Comparison of ENCODE assay signal across 9 cellular contexts in the genomic region with DNA sequence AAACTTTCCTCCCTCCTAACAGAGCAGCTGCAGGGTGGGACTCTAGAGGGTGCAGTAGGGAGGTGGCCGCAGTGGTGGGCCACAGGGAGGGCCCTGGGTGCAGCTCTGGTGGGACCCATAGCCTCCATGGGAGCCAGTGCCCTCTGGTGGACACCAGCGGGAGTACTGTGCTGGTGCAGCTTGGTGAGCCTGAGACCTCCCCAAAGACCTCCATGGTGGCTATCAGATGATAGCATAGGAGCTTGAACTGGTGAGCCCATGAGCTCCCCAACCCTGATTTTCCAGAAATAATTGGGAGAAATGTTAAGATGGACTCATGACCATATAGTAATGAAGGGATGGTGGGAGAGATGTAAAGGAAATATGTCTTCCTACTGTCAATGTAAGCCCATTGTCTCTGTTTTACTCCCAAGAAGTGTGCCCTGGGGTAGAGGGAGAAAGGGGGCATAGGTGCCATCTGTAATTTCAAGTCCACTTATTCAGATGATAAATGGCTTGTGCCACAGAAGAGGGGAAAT.
DNase-seq lines count a peak whose midpoint lies in the region; ATAC-seq and FAIRE-seq lines count a peak whose summit lies in the region.
"Had no signal": no experiment of that assay in that cellular context is flagged by ENCODE, and none has a peak within 500 bp of the region (broad histone marks: within the 10 kb centered on the region; RNA-seq: fewer than 3 reads in every experiment).

No MANE protein-coding gene starts in this region.

- no peak overlapping the region for H3K27ac ChIP-seq in CD4-positive, alpha-beta memory T cell (ENCODE audit: low read depth, low read length)
- H3K27ac ChIP-seq: SK-N-MC had no signal

- ATAC-seq in GM19452 (IDR thresholded peaks at IDR 0.05; ENCODE audit: unreplicated experiment) (peak; percentile 66), HG03571 (IDR thresholded peaks at IDR 0.05; ENCODE audit: unreplicated experiment) (peak; percentile 63)

- CTCF ChIA-PET in activated CD4-positive, alpha-beta memory T cell treated with anti-CD3 and anti-CD28 coated beads, Interleukin-2, amount 10 ng/mL, durations not matched to agents 7 days and 5 days (lab: Charles Lee): interaction anchor here (0.7 to 2.0 kb wide), 9 partner anchors 8 to 439 kb away, joined by 3 to 8 read pairs (median 6); no protein-coding TSS in a partner anchor
- CTCF ChIA-PET in CD4-positive, alpha-beta memory T cell (lab: Charles Lee; ENCODE audit: partially characterized antibody): interaction anchor here (0.9 to 1.5 kb wide), 3 partner anchors 10 to 438 kb away, joined by 3 read pairs; no protein-coding TSS in a partner anchor

- FAIRE-seq in urothelium cell line (lab: Jason Lieb, UNC): no peak

- no peaks in the 10 kb centered on the region for H3K36me3 ChIP-seq in CD4-positive, alpha-beta memory T cell (ENCODE audit: insufficient read depth, low read length)

- H3K9me3 ChIP-seq in CD4-positive, alpha-beta memory T cell (ENCODE audit: control insufficient read depth in 1 of 2, low read length in 2 of 2): no peaks in the 10 kb centered on the region

- no peaks in the 10 kb centered on the region for H3K36me3 Mint-ChIP-seq in activated CD4-positive, alpha-beta memory T cell treated with anti-CD3 and anti-CD28 coated beads, Interleukin-2, amount 10 ng/mL, durations not matched to agents 7 days and 5 days (ENCODE audit: low read depth)
- H3K36me3 Mint-ChIP-seq in CD4-positive, alpha-beta memory T cell: no peaks in the 10 kb centered on the region

- H3K4me1 Mint-ChIP-seq in activated CD4-positive, alpha-beta memory T cell treated with anti-CD3 and anti-CD28 coated beads, Interleukin-2, amount 10 ng/mL, durations not matched to agents 7 days and 5 days: no peaks in the 10 kb centered on the region
- H3K4me1 Mint-ChIP-seq in CD4-positive, alpha-beta memory T cell: no peaks in the 10 kb centered on the region

- no peaks in the 10 kb centered on the region for H3K27me3 Mint-ChIP-seq in activated CD4-positive, alpha-beta memory T cell treated with anti-CD3 and anti-CD28 coated beads, Interleukin-2, amount 10 ng/mL, durations not matched to agents 7 days and 5 days
- H3K27me3 Mint-ChIP-seq in CD4-positive, alpha-beta memory T cell: peaks cover 5 to 7% of the 10 kb centered on the region in 2 donors

- DNase-seq in Daoy (ENCODE audit: low read depth): peak; percentile 45
- peak; percentile 31 for DNase-seq in activated CD4-positive, alpha-beta memory T cell treated with anti-CD3 and anti-CD28 coated beads, Interleukin-2, amount 10 ng/mL, durations not matched to agents 7 days and 5 days
- peak; percentile 62 for DNase-seq in iPS DF 4.7 (ENCODE audit: extremely low read depth, low spot score)
- no peak for DNase-seq in urothelium cell line (ENCODE audit: low spot score)
- DNase-seq in NCI-H2196 treated with DMSO at 0.1 percent for 48 hours (lab: John Stamatoyannopoulos, UW; ENCODE audit: unreplicated experiment): no peak
- no peak for DNase-seq in CD4-positive, alpha-beta memory T cell

- POLR2A ChIA-PET in activated CD4-positive, alpha-beta memory T cell treated with anti-CD3 and anti-CD28 coated beads, Interleukin-2, amount 10 ng/mL, durations not matched to agents 7 days and 5 days (lab: Charles Lee): no interaction called here
- POLR2A ChIA-PET in CD4-positive, alpha-beta memory T cell (lab: Charles Lee; ENCODE audit: partially characterized antibody): no interaction called here

- intact Hi-C loops in CD4-positive, alpha-beta memory T cell (cut with micrococcal nuclease): no loop called here

- H3K27ac Mint-ChIP-seq in activated CD4-positive, alpha-beta memory T cell treated with anti-CD3 and anti-CD28 coated beads, Interleukin-2, amount 10 ng/mL, durations not matched to agents 7 days and 5 days: no peak overlapping the region
- no peak overlapping the region for H3K27ac Mint-ChIP-seq in CD4-positive, alpha-beta memory T cell

- no peaks in the 10 kb centered on the region for H3K4me1 ChIP-seq in CD4-positive, alpha-beta memory T cell (ENCODE audit: insufficient read depth, low read length)

- H3K4me3 Mint-ChIP-seq in activated CD4-positive, alpha-beta memory T cell treated with anti-CD3 and anti-CD28 coated beads, Interleukin-2, amount 10 ng/mL, durations not matched to agents 7 days and 5 days: no peak overlapping the region
- no peak overlapping the region for H3K4me3 Mint-ChIP-seq in CD4-positive, alpha-beta memory T cell

- H3K9me3 Mint-ChIP-seq in activated CD4-positive, alpha-beta memory T cell treated with anti-CD3 and anti-CD28 coated beads, Interleukin-2, amount 10 ng/mL, durations not matched to agents 7 days and 5 days: no peaks in the 10 kb centered on the region
- H3K9me3 Mint-ChIP-seq in CD4-positive, alpha-beta memory T cell: peaks cover 0 to 3% (median 0%) of the 10 kb centered on the region in 8 donors

- H3K4me3 ChIP-seq in CD4-positive, alpha-beta memory T cell (ENCODE audit: low read length in 2 of 2): no peak overlapping the region
- H3K4me3 ChIP-seq: SK-N-MC had no signal

- no peaks in the 10 kb centered on the region for H3K27me3 ChIP-seq in CD4-positive, alpha-beta memory T cell (ENCODE audit: insufficient read depth, low read length)

Comparison
In these comparisons a context has a peak if more than half of its experiments do, and no peak if none do; other contexts are left out.
1. DNase-seq: peak in Daoy (single experiment), activated CD4-positive, alpha-beta memory T cell treated with anti-CD3 and anti-CD28 coated beads, Interleukin-2, amount 10 ng/mL, durations not matched to agents 7 days and 5 days (single experiment) and iPS DF 4.7 (single experiment); none in urothelium cell line (single experiment), NCI-H2196 treated with DMSO at 0.1 percent for 48 hours (single experiment) and CD4-positive, alpha-beta memory T cell (0 of 5).